Comparison of ENCODE assay signal across 11 cellular contexts in genomic region chr3:51710631-51711351, GRCh38. TPM values are rescaled to one million over a fixed set of nuclear protein-coding genes. Genes with fewer than 3 reads are reported as not detected.
DNase-seq lines count a peak whose midpoint lies in the region; ATAC-seq, FAIRE-seq and TF ChIP-seq lines count a peak whose summit lies in the region.
"Had no signal": no experiment of that assay in that cellular context is flagged by ENCODE, and none has a peak within 500 bp of the region (broad histone marks: within the 10 kb centered on the region; RNA-seq: fewer than 3 reads in every experiment).

No MANE protein-coding gene starts in this region.

- H3K27me3 ChIP-seq in bronchial epithelial cell (ENCODE audit: control insufficient read depth, insufficient read depth, low read length), result peaks cover 16% of the 10 kb centered on the region
- H3K27me3 ChIP-seq in ovary, result no peaks in the 10 kb centered on the region
- no peaks in the 10 kb centered on the region for H3K27me3 ChIP-seq in esophagus muscularis mucosa
- H3K27me3 ChIP-seq: gastrocnemius medialis had no signal

- FAIRE-seq in bronchial epithelial cell (lab: Jason Lieb, UNC), result no peak

- WGBS in ovary, 3 donors, result 62 to 76% (median 75%) methylated on average over 10 of the region's 10 CpGs
- 86% methylated on average over 9 of the region's 10 CpGs for WGBS in esophagus muscularis mucosa

- no peak overlapping the region for H3K4me3 ChIP-seq in NB4 (ENCODE audit: low read depth, low read length)
- no peak overlapping the region for H3K4me3 ChIP-seq in bronchial epithelial cell (ENCODE audit: low read depth, low read length)
- H3K4me3 ChIP-seq in ovary, result no peak overlapping the region
- no peak overlapping the region for H3K4me3 ChIP-seq in esophagus muscularis mucosa
- H3K4me3 ChIP-seq: gastrocnemius medialis had no signal

- no peaks in the 10 kb centered on the region for H3K36me3 ChIP-seq in bronchial epithelial cell (ENCODE audit: control insufficient read depth, insufficient read depth, low read length)
- no peaks in the 10 kb centered on the region for H3K36me3 ChIP-seq in ovary
- peaks cover 0 to 4% (median 2%) of the 10 kb centered on the region in 4 donors for H3K36me3 ChIP-seq in esophagus muscularis mucosa
- H3K36me3 ChIP-seq: gastrocnemius medialis had no signal

- H3K4me1 ChIP-seq in ovary (ENCODE audit: insufficient read depth) (no peaks in the 10 kb centered on the region), esophagus muscularis mucosa (peaks cover 0 to 15% (median 12%) of the 10 kb centered on the region in 4 donors)
- H3K4me1 ChIP-seq: gastrocnemius medialis had no signal

- TF ChIP-seq EP300 in ovary (IDR thresholded peaks at IDR 0.05) (no peak), esophagus muscularis mucosa (IDR thresholded peaks at IDR 0.05) (no peak)

- no peak for ATAC-seq in activated CD4-positive, CD25-positive, alpha-beta regulatory T cell treated with anti-CD3 and anti-CD28 coated beads, Interleukin-2, amount 50 U/mL, for 24 hours
- ATAC-seq: gastrocnemius medialis had no signal

- H3K27ac ChIP-seq in ovary, result no peak overlapping the region
- no peak overlapping the region for H3K27ac ChIP-seq in esophagus muscularis mucosa (replicated peaks in 1 of 4)
- H3K27ac ChIP-seq: gastrocnemius medialis had no signal

- TF ChIP-seq POLR2A in NB4 (IDR thresholded peaks at IDR 0.05; ENCODE audit: extremely low read depth, insufficient read length) (no peak), ovary (IDR thresholded peaks at IDR 0.05) (no peak), esophagus muscularis mucosa (IDR thresholded peaks at IDR 0.05; ENCODE audit: low read depth) (no peak)

- H3K9me3 ChIP-seq in ovary (no peaks in the 10 kb centered on the region), esophagus muscularis mucosa (no peaks in the 10 kb centered on the region)
- H3K9me3 ChIP-seq: gastrocnemius medialis had no signal

- intact Hi-C loops in ovary (cut with DNase I), result no loop called here
- intact Hi-C loops in esophagus muscularis mucosa (cut with DNase I), result loop anchor here (10.0 kb wide), 1 partner anchor 84 kb away; no protein-coding TSS in a partner anchor

- peak; percentile 23 for DNase-seq in activated CD4-positive, CD25-positive, alpha-beta regulatory T cell treated with anti-CD3 and anti-CD28 coated beads, Interleukin-2, amount 50 U/mL, for 72 hours
- DNase-seq in NB4 (ENCODE audit: low read depth) (no peak), bronchial epithelial cell (ENCODE audit: low read depth) (no peak), ovary (peak in 3 of 5 donors; percentile 4 to 18 (median 7)), GM03348 (ENCODE audit: low spot score) (no peak), esophagus muscularis mucosa (ENCODE audit: extremely low spot score) (no peak), OCI-M2 (lab: John Stamatoyannopoulos, UW; ENCODE audit: unreplicated experiment) (no peak)
- DNase-seq: MM.1S, nephron progenitor cell had no signal

- TF ChIP-seq CTCF in NB4 (IDR thresholded peaks at IDR 0.05; ENCODE audit: low read depth, low read length) (peak; percentile 5), bronchial epithelial cell (IDR thresholded peaks at IDR 0.05; ENCODE audit: insufficient read depth, low read length, severe bottlenecking) (peak; percentile 35), ovary (IDR thresholded peaks at IDR 0.05) (no peak), esophagus muscularis mucosa (IDR thresholded peaks at IDR 0.05) (no peak)

RNA-seq across cellular contexts. Expression of gene GRM2, which starts 3.9 kb away (rescaled TPM):
- total RNA-seq in bronchial epithelial cell (under 0.01 TPM in 2 replicates), ovary (under 1 TPM in 4 of 7 donors, not detected in 3; 0.25 to 0.47 (median 0.34) TPM), esophagus muscularis mucosa (under 1 TPM in 3 of 4 donors, not detected in 1; 0.11 to 0.83 (median 0.52) TPM)
- polyA plus RNA-seq in ovary, result under 1 TPM; 0.10 to 0.24 TPM

RNA-seq across cellular contexts. Expression of gene TEX264, which starts 39.7 kb away (rescaled TPM):
- total RNA-seq in bronchial epithelial cell (36.1 and 52.9 TPM in 2 replicates), ovary (10 to 100 TPM; 27.1 to 88.8 (median 38.7) TPM), esophagus muscularis mucosa (10 to 100 TPM; 48.0 to 73.8 (median 65.4) TPM)
- polyA plus RNA-seq in ovary, result 10 to 100 TPM; 51.0 to 62.3 TPM

Comparison
In these comparisons a context has a peak if more than half of its experiments do, and no peak if none do; other contexts are left out.
1. DNase-seq: peak in activated CD4-positive, CD25-positive, alpha-beta regulatory T cell treated with anti-CD3 and anti-CD28 coated beads, Interleukin-2, amount 50 U/mL, for 72 hours (single experiment) and ovary (3 of 5); none in NB4 (single experiment), bronchial epithelial cell (single experiment), GM03348 (single experiment), esophagus muscularis mucosa (single experiment) and OCI-M2 (single experiment).
2. CTCF ChIP-seq: peak in NB4 (single experiment) and bronchial epithelial cell (single experiment); none in ovary (0 of 3) and esophagus muscularis mucosa (0 of 3).